ENCODE assay signal across 24 cellular contexts in genomic region chr7:66507764-66508296, GRCh38.
"Had no signal": no experiment of that assay in that cellular context is flagged by ENCODE, and none has a peak within 500 bp of the region (broad histone marks: within the 10 kb centered on the region; RNA-seq: fewer than 3 reads in every experiment).

No MANE protein-coding gene starts in this region.

- ATAC-seq: activated CD8-positive, alpha-beta T cell treated with anti-CD3 and anti-CD28 coated beads, Interleukin-2, amount 10 ng/mL, durations not matched to agents 7 days and 5 days; body of pancreas; gastroesophageal sphincter; right cardiac atrium had no signal

- H3K9me3 Mint-ChIP-seq: activated naive CD4-positive, alpha-beta T cell treated with anti-CD3 and anti-CD28 coated beads, Interleukin-2, amount 50 U/mL, for 24 hours; memory B cell; nephron had no signal

- H3K36me3 ChIP-seq: gastroesophageal sphincter, left ventricle myocardium inferior, prostate gland, tibial nerve, uterus had no signal

- H3K4me3 Mint-ChIP-seq: activated CD8-positive, alpha-beta T cell treated with anti-CD3 and anti-CD28 coated beads, Interleukin-2, amount 10 ng/mL, durations not matched to agents 7 days and 5 days; memory B cell; nephron had no signal

- H3K4me3 ChIP-seq: body of pancreas, gastroesophageal sphincter, left ventricle myocardium inferior, prostate gland, tibial nerve, uterus had no signal

- H3K27ac ChIP-seq: body of pancreas, epithelial cell of prostate, gastroesophageal sphincter, left ventricle myocardium inferior, prostate gland, tibial nerve, uterus had no signal

- H3K4me1 Mint-ChIP-seq: memory B cell, nephron had no signal

- H3K27ac Mint-ChIP-seq: activated CD8-positive, alpha-beta T cell treated with anti-CD3 and anti-CD28 coated beads, Interleukin-2, amount 10 ng/mL, durations not matched to agents 7 days and 5 days; activated naive CD4-positive, alpha-beta T cell treated with anti-CD3 and anti-CD28 coated beads, Interleukin-2, amount 50 U/mL, for 24 hours; memory B cell; nephron had no signal

- DNase-seq: activated CD4-positive, alpha-beta T cell treated with anti-CD3 and anti-CD28 coated beads for 4 hours; activated CD8-positive, alpha-beta memory T cell treated with anti-CD3 and anti-CD28 coated beads, Interleukin-2, amount 50 U/mL, for 4 hours; activated CD8-positive, alpha-beta T cell treated with anti-CD3 and anti-CD28 coated beads, Interleukin-2, amount 10 ng/mL, durations not matched to agents 7 days and 5 days; activated effector memory CD4-positive, alpha-beta T cell treated with anti-CD3 and anti-CD28 coated beads, Interleukin-2, amount 50 U/mL, for 16 hours; activated T-cell treated with anti-CD3 and anti-CD28 coated beads, Interleukin-2, amount 50 U/mL, for 48 hours; amniotic stem cell; body of pancreas; dermis blood vessel endothelial cell; left ventricle myocardium inferior; occipital lobe; small intestine; stimulated activated CD4-positive, alpha-beta T cell treated with anti-CD3 and anti-CD28 coated beads, Interleukin-4, amount 100 ng/mL, for 24 hours; stimulated activated naive CD4-positive, alpha-beta T cell treated with Interleukin-2 at 50 U/mL for 16 hours; substantia nigra; T-helper 2 cell; uterus had no signal

- H3K36me3 Mint-ChIP-seq: activated naive CD4-positive, alpha-beta T cell treated with anti-CD3 and anti-CD28 coated beads, Interleukin-2, amount 50 U/mL, for 24 hours; memory B cell had no signal

- H3K9me3 ChIP-seq: body of pancreas, gastroesophageal sphincter, left ventricle myocardium inferior, prostate gland, tibial nerve, uterus had no signal

- H3K4me1 ChIP-seq: body of pancreas, prostate gland had no signal
